ENCODE assay signal across 8 cellular contexts in genomic region chr19:51514866-51515481, GRCh38. TPM values are rescaled to one million over a fixed set of nuclear protein-coding genes. Genes with fewer than 3 reads are reported as not detected.
DNase-seq lines count a peak whose midpoint lies in the region; ATAC-seq and TF ChIP-seq lines count a peak whose summit lies in the region.

No MANE protein-coding gene starts in this region.

- no peaks in the 10 kb centered on the region for H3K79me2 ChIP-seq in SK-N-SH (ENCODE audit: insufficient read depth)

- H3K27ac Mint-ChIP-seq in nephron, result no peak overlapping the region

- peaks cover 15% of the 10 kb centered on the region; the same call in 1 of the 2 replicates for H3K27me3 ChIP-seq in SK-N-SH (ENCODE audit: insufficient read depth)

- H3K27me3 Mint-ChIP-seq in nephron (ENCODE audit: low read depth), result peaks cover 3% of the 10 kb centered on the region

- TF ChIP-seq RAD21 in SK-N-SH (IDR thresholded peaks at IDR 0.05; ENCODE audit: low read length), result peak; percentile 43

- H3K36me3 ChIP-seq in SK-N-SH (replicated peaks in 1 of 2; ENCODE audit: control insufficient read depth in 1 of 2, insufficient read depth in 2 of 2, low read length in 1 of 2), result no peaks in the 10 kb centered on the region

- no peak overlapping the region for H3K4me3 Mint-ChIP-seq in nephron

- H3K4me1 Mint-ChIP-seq in nephron, result no peaks in the 10 kb centered on the region

- POLR2A ChIA-PET in SK-N-SH (lab: Yijun Ruan, JAX), result no interaction called here

- no peaks in the 10 kb centered on the region for H3K36me3 Mint-ChIP-seq in nephron (ENCODE audit: low read depth)

- H3K9me3 ChIP-seq in SK-N-SH, result no peaks in the 10 kb centered on the region

- no peak overlapping the region for H3K4me2 ChIP-seq in SK-N-SH

- no peaks in the 10 kb centered on the region for H4K20me1 ChIP-seq in SK-N-SH (ENCODE audit: insufficient read depth)

- H3F3A ChIP-seq in SK-N-SH (replicated peaks; ENCODE audit: insufficient read depth), result no peaks in the 10 kb centered on the region

- WGBS in SK-N-SH (ENCODE audit: low lambda C conversion rate), result 0% methylated on average over 3 of the region's 3 CpGs

- ATAC-seq in HG02623 (IDR thresholded peaks at IDR 0.05; ENCODE audit: unreplicated experiment), result no peak

- no peak for TF ChIP-seq EP300 in SK-N-SH (IDR thresholded peaks at IDR 0.05; ENCODE audit: borderline replicate concordance in 1 of 2, low read depth in 1 of 2, low read length in 1 of 2)

- H3K9me3 Mint-ChIP-seq in nephron, result peaks cover 3% of the 10 kb centered on the region

- no peaks in the 10 kb centered on the region for H3K4me1 ChIP-seq in SK-N-SH (ENCODE audit: control insufficient read depth in 1 of 2, insufficient read depth in 2 of 2, low read depth in 1 of 2, low read length in 1 of 2)

- CTCF ChIA-PET in SK-N-SH (lab: Yijun Ruan, JAX), result interaction anchor here (0.8 to 2.9 kb wide), 28 partner anchors 9 to 498 kb away, joined by 3 to 16 read pairs (median 4); partner anchors contain the start of genes CEACAM18 and SIGLEC10

- peak; percentile 9 for DNase-seq in activated naive CD4-positive, alpha-beta T cell treated with Interleukin-2 at 50 U/mL for 16 hours
- DNase-seq in activated naive CD4-positive, alpha-beta T cell treated with anti-CD3 and anti-CD28 coated beads, Interleukin-2, amount 50 U/mL, for 16 hours, result no peak
- DNase-seq in Kasumi-1 (lab: John Stamatoyannopoulos, UW) (peak; percentile 72 to 87), SK-N-SH (peak; percentile 51), epidermal melanocyte (ENCODE audit: insufficient read length, low spot score) (peak; percentile 39), NCI-H1048 (lab: John Stamatoyannopoulos, UW) (no peak)

- no peak overlapping the region for H3K4me3 ChIP-seq in SK-N-SH (ENCODE audit: low read depth in 2 of 2, low read length in 1 of 2)

- no peak overlapping the region for H3K9ac ChIP-seq in SK-N-SH

- H3K9me2 ChIP-seq in SK-N-SH, result no peaks in the 10 kb centered on the region

- TF ChIP-seq CTCF in SK-N-SH (IDR thresholded peaks at IDR 0.05), result peak; percentile 79
- TF ChIP-seq CTCF in nephron (IDR thresholded peaks at IDR 0.05; ENCODE audit: unreplicated experiment in 3 of 3), result peak; percentile 66 to 71 (median 70)

- no peak overlapping the region for H3K27ac ChIP-seq in SK-N-SH (ENCODE audit: low read depth in 2 of 2, low read length in 1 of 2)

- no peak overlapping the region for H2AFZ ChIP-seq in SK-N-SH (ENCODE audit: low read depth)

TF ChIP-seq in SK-N-SH, 30 proteins besides CTCF, POLR2A, EP300 and RAD21:
- TF ChIP-seq SMC3 (IDR thresholded peaks at IDR 0.05; ENCODE audit: low read depth, low read length), result peak; percentile 49
- TF ChIP-seq, protein P1, sequence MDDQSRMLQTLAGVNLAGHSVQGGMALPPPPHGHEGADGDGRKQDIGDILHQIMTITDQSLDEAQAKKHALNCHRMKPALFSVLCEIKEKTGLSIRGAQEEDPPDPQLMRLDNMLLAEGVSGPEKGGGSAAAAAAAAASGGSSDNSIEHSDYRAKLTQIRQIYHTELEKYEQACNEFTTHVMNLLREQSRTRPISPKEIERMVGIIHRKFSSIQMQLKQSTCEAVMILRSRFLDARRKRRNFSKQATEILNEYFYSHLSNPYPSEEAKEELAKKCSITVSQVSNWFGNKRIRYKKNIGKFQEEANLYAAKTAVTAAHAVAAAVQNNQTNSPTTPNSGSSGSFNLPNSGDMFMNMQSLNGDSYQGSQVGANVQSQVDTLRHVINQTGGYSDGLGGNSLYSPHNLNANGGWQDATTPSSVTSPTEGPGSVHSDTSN (IDR thresholded peaks at IDR 0.05), result no peak
- no peak for TF ChIP-seq MXI1 (IDR thresholded peaks at IDR 0.05; ENCODE audit: low read depth, low read length)

RNA-seq across cellular contexts. Expression of gene SIGLEC12, which starts 13.4 kb away (rescaled TPM):
- polyA plus RNA-seq in SK-N-SH (2012; rRNA removed), result not detected in 2 replicates
- not detected in 2 replicates for polyA plus RNA-seq in SK-N-SH (2012; cell fraction: cytosol; rRNA removed)
- polyA plus RNA-seq in SK-N-SH (2012; cell fraction: nucleus; rRNA removed), result not detected in 2 replicates

RNA-seq across cellular contexts. Expression of gene SIGLEC6, which starts 16.5 kb away (rescaled TPM):
- not detected in 2 replicates for polyA plus RNA-seq in SK-N-SH (2012; rRNA removed)
- not detected in 2 replicates for polyA plus RNA-seq in SK-N-SH (2012; cell fraction: cytosol; rRNA removed)
- polyA plus RNA-seq in SK-N-SH (2012; cell fraction: nucleus; rRNA removed), result not detected in 2 replicates

RNA-seq across cellular contexts. Expression of gene CEACAM18, which starts 36.6 kb away (rescaled TPM):
- polyA plus RNA-seq in SK-N-SH (2012; rRNA removed), result not detected in 2 replicates
- not detected in 2 replicates for polyA plus RNA-seq in SK-N-SH (2012; cell fraction: cytosol; rRNA removed)
- polyA plus RNA-seq in SK-N-SH (2012; cell fraction: nucleus; rRNA removed), result not detected in 2 replicates

RNA-seq across cellular contexts. Expression of gene ZNF175, which starts 56.1 kb away (rescaled TPM):
- 3.1 and 4.9 TPM in 2 replicates for polyA plus RNA-seq in SK-N-SH (2012; rRNA removed)
- 2.9 and 3.3 TPM in 2 replicates for polyA plus RNA-seq in SK-N-SH (2012; cell fraction: cytosol; rRNA removed)
- polyA plus RNA-seq in SK-N-SH (2012; cell fraction: nucleus; rRNA removed), result 13.3 and 14.9 TPM in 2 replicates

RNA-seq across cellular contexts. Expression of gene SIGLEC8, which starts 56.7 kb away (rescaled TPM):
- polyA plus RNA-seq in SK-N-SH (2012; rRNA removed), result not detected in 2 replicates
- polyA plus RNA-seq in SK-N-SH (2012; cell fraction: cytosol; rRNA removed), result not detected in 2 replicates
- polyA plus RNA-seq in SK-N-SH (2012; cell fraction: nucleus; rRNA removed), result not detected in 2 replicates

Comparison
In these comparisons a context has a peak if more than half of its experiments do, and no peak if none do; other contexts are left out.
1. DNase-seq: peak in activated naive CD4-positive, alpha-beta T cell treated with Interleukin-2 at 50 U/mL for 16 hours (single experiment), Kasumi-1 (2 of 2), SK-N-SH (single experiment) and epidermal melanocyte (single experiment); none in activated naive CD4-positive, alpha-beta T cell treated with anti-CD3 and anti-CD28 coated beads, Interleukin-2, amount 50 U/mL, for 16 hours (single experiment) and NCI-H1048 (single experiment).